In genomic region chr2:70985956-70986355, GRCh38 we compare ENCODE assay signal across 25 cellular contexts. TPM values are rescaled to one million over a fixed set of nuclear protein-coding genes. Genes with fewer than 3 reads are reported as not detected.
DNase-seq lines count a peak whose midpoint lies in the region; ATAC-seq and TF ChIP-seq lines count a peak whose summit lies in the region.
"Had no signal": no experiment of that assay in that cellular context is flagged by ENCODE, and none has a peak within 500 bp of the region (broad histone marks: within the 10 kb centered on the region; RNA-seq: fewer than 3 reads in every experiment).

No MANE protein-coding gene starts in this region.

- no peaks in the 10 kb centered on the region for H3K9me3 Mint-ChIP-seq in activated CD8-positive, alpha-beta T cell treated with anti-CD3 and anti-CD28 coated beads, Interleukin-2, amount 10 ng/mL, durations not matched to agents 7 days and 5 days (ENCODE audit: insufficient read depth)
- no peaks in the 10 kb centered on the region for H3K9me3 Mint-ChIP-seq in activated CD8-positive, alpha-beta T cell treated with anti-CD3 and anti-CD28 coated beads for 36 hours
- H3K9me3 Mint-ChIP-seq in Calu3 (ENCODE audit: low read depth, unreplicated experiment): no peaks in the 10 kb centered on the region
- no peaks in the 10 kb centered on the region for H3K9me3 Mint-ChIP-seq in endothelial cell (ENCODE audit: unreplicated experiment)

- no peak overlapping the region for H3K4me3 ChIP-seq in spleen
- H3K4me3 ChIP-seq: gastrocnemius medialis, prostate gland, transverse colon had no signal

- CTCF ChIA-PET in activated CD8-positive, alpha-beta T cell treated with anti-CD3 and anti-CD28 coated beads, Interleukin-2, amount 10 ng/mL, durations not matched to agents 7 days and 5 days (lab: Charles Lee): interaction anchor here (2.4 to 5.4 kb wide), 5 partner anchors 8 to 85 kb away, joined by 9 to 60 read pairs (median 33); partner anchors contain the start of gene TEX261
- CTCF ChIA-PET in activated CD8-positive, alpha-beta T cell treated with anti-CD3 and anti-CD28 coated beads for 36 hours (lab: Charles Lee): interaction anchor here (1.2 to 6.0 kb wide), 8 partner anchors 8 to 39 kb away, joined by 3 to 60 read pairs (median 10); no protein-coding TSS in a partner anchor
- CTCF ChIA-PET in Calu3 (lab: Charles Lee): no interaction called here

- POLR2A ChIA-PET in activated CD8-positive, alpha-beta T cell treated with anti-CD3 and anti-CD28 coated beads, Interleukin-2, amount 10 ng/mL, durations not matched to agents 7 days and 5 days (lab: Charles Lee): no interaction called here
- POLR2A ChIA-PET in activated CD8-positive, alpha-beta T cell treated with anti-CD3 and anti-CD28 coated beads for 36 hours (lab: Charles Lee): interaction anchor here (1.9 kb wide), 1 partner anchor 8 kb away, joined by 5 read pairs; no protein-coding TSS in a partner anchor

- H3K4me3 Mint-ChIP-seq in activated CD8-positive, alpha-beta T cell treated with anti-CD3 and anti-CD28 coated beads, Interleukin-2, amount 10 ng/mL, durations not matched to agents 7 days and 5 days: no peak overlapping the region
- H3K4me3 Mint-ChIP-seq in activated CD8-positive, alpha-beta T cell treated with anti-CD3 and anti-CD28 coated beads for 36 hours: no peak overlapping the region
- H3K4me3 Mint-ChIP-seq in Calu3 (ENCODE audit: low read depth, unreplicated experiment) (no peak overlapping the region), endothelial cell (ENCODE audit: unreplicated experiment) (peak overlapping the region; percentile 40)

- TF ChIP-seq POLR2A in spleen (IDR thresholded peaks at IDR 0.05): no peak

- no peaks in the 10 kb centered on the region for H3K27me3 Mint-ChIP-seq in activated CD8-positive, alpha-beta T cell treated with anti-CD3 and anti-CD28 coated beads, Interleukin-2, amount 10 ng/mL, durations not matched to agents 7 days and 5 days (ENCODE audit: low read depth)
- no peaks in the 10 kb centered on the region for H3K27me3 Mint-ChIP-seq in activated CD8-positive, alpha-beta T cell treated with anti-CD3 and anti-CD28 coated beads for 36 hours
- no peaks in the 10 kb centered on the region for H3K27me3 Mint-ChIP-seq in Calu3 (ENCODE audit: unreplicated experiment)
- peaks cover 11% of the 10 kb centered on the region for H3K27me3 Mint-ChIP-seq in endothelial cell (ENCODE audit: unreplicated experiment)

- no peak overlapping the region for H3K27ac ChIP-seq in spleen
- H3K27ac ChIP-seq: gastrocnemius medialis, neutrophil, prostate gland, transverse colon had no signal

- peaks cover 4 to 23% (median 12%) of the 10 kb centered on the region in 6 donors for H3K4me1 ChIP-seq in spleen
- H3K4me1 ChIP-seq: BE2C, gastrocnemius medialis, prostate gland had no signal

- ATAC-seq in activated CD8-positive, alpha-beta T cell treated with anti-CD3 and anti-CD28 coated beads, Interleukin-2, amount 10 ng/mL, durations not matched to agents 7 days and 5 days: no peak
- no peak for ATAC-seq in activated CD8-positive, alpha-beta T cell treated with anti-CD3 and anti-CD28 coated beads for 36 hours
- ATAC-seq: gastrocnemius medialis, HepG2, left cardiac atrium, PC-3, SK-N-SH treated with all-trans-retinoic acid at 6 μM for 48 hours had no signal

- 74 to 100% (median 95%) methylated on average over 1 of the region's 1 CpG for WGBS in spleen, 5 donors

- TF ChIP-seq CTCF in activated CD8-positive, alpha-beta T cell treated with anti-CD3 and anti-CD28 coated beads for 36 hours (IDR thresholded peaks at IDR 0.05): no peak
- TF ChIP-seq CTCF in Calu3 (IDR thresholded peaks at IDR 0.05; ENCODE audit: unreplicated experiment) (no peak), endothelial cell (IDR thresholded peaks at IDR 0.05; ENCODE audit: unreplicated experiment) (no peak), spleen (IDR thresholded peaks at IDR 0.05 in 8 of 11, conservative IDR thresholded peaks at IDR 0.05 in 3 of 11) (no peak)

- DNase-seq in activated CD8-positive, alpha-beta T cell treated with anti-CD3 and anti-CD28 coated beads, Interleukin-2, amount 10 ng/mL, durations not matched to agents 7 days and 5 days: no peak
- DNase-seq in activated CD8-positive, alpha-beta T cell treated with anti-CD3 and anti-CD28 coated beads for 36 hours: no peak
- DNase-seq in Calu3 (no peak), endothelial cell (ENCODE audit: low spot score) (no peak), spleen (peak; percentile 30), NCI-H82 treated with DMSO at 0.1 percent for 48 hours (lab: John Stamatoyannopoulos, UW; ENCODE audit: unreplicated experiment) (no peak), GM03348 (ENCODE audit: low spot score) (no peak), kidney tubule cell (ENCODE audit: low spot score) (no peak)
- DNase-seq: activated naive CD4-positive, alpha-beta T cell treated with Interleukin-2 at 50 U/mL for 16 hours; BE2C; COR-L47; DMS79 treated with DMSO at 0.1 percent for 48 hours; gastrocnemius medialis; GF-D8; H7; left cardiac atrium; NCI-H510A treated with DMSO at 0.1 percent for 48 hours; NK-92 treated with Interleukin-12 subunit alpha and Interleukin-12 subunit beta, amount 100 ng/mL, for 24 hours; PC-3; transverse colon had no signal

- BruUV-seq in Calu3 (replicated peaks; lab: Mats Ljungman, UMichigan): TSS peak; percentile 19

- H3K27me3 ChIP-seq in spleen (replicated peaks in 1 of 7): no peaks in the 10 kb centered on the region
- H3K27me3 ChIP-seq: BE2C, gastrocnemius medialis, neutrophil, transverse colon had no signal

- intact Hi-C loops in activated CD8-positive, alpha-beta T cell treated with anti-CD3 and anti-CD28 coated beads for 36 hours (cut with micrococcal nuclease): no loop called here
- intact Hi-C loops in Calu3 (cut with micrococcal nuclease; ENCODE audit: unreplicated experiment) (no loop called here), spleen (cut with DNase I; ENCODE audit: low total_unique reads) (no loop called here)

- peaks cover 42% of the 10 kb centered on the region for H3K36me3 Mint-ChIP-seq in activated CD8-positive, alpha-beta T cell treated with anti-CD3 and anti-CD28 coated beads, Interleukin-2, amount 10 ng/mL, durations not matched to agents 7 days and 5 days (ENCODE audit: low read depth)
- peaks cover 30% of the 10 kb centered on the region for H3K36me3 Mint-ChIP-seq in activated CD8-positive, alpha-beta T cell treated with anti-CD3 and anti-CD28 coated beads for 36 hours (ENCODE audit: low read depth)
- H3K36me3 Mint-ChIP-seq in Calu3 (ENCODE audit: insufficient read depth, unreplicated experiment) (peaks cover 21% of the 10 kb centered on the region), endothelial cell (ENCODE audit: low read depth, unreplicated experiment) (peaks cover 50% of the 10 kb centered on the region)

- H3K4me1 Mint-ChIP-seq in activated CD8-positive, alpha-beta T cell treated with anti-CD3 and anti-CD28 coated beads, Interleukin-2, amount 10 ng/mL, durations not matched to agents 7 days and 5 days (ENCODE audit: low read depth): peaks cover 24% of the 10 kb centered on the region
- H3K4me1 Mint-ChIP-seq in activated CD8-positive, alpha-beta T cell treated with anti-CD3 and anti-CD28 coated beads for 36 hours (ENCODE audit: low read depth): peaks cover 10% of the 10 kb centered on the region
- H3K4me1 Mint-ChIP-seq in Calu3 (ENCODE audit: low read depth, unreplicated experiment): no peaks in the 10 kb centered on the region
- peaks cover 20% of the 10 kb centered on the region for H3K4me1 Mint-ChIP-seq in endothelial cell (ENCODE audit: unreplicated experiment)

- no peaks in the 10 kb centered on the region for H3K9me3 ChIP-seq in spleen
- H3K9me3 ChIP-seq: BE2C, gastrocnemius medialis, neutrophil, prostate gland, transverse colon had no signal

- H3K36me3 ChIP-seq in spleen: peaks cover 0 to 65% (median 47%) of the 10 kb centered on the region in 6 donors
- H3K36me3 ChIP-seq: BE2C had no signal

- peak overlapping the region; percentile 9 for H3K27ac Mint-ChIP-seq in activated CD8-positive, alpha-beta T cell treated with anti-CD3 and anti-CD28 coated beads, Interleukin-2, amount 10 ng/mL, durations not matched to agents 7 days and 5 days
- no peak overlapping the region for H3K27ac Mint-ChIP-seq in activated CD8-positive, alpha-beta T cell treated with anti-CD3 and anti-CD28 coated beads for 36 hours
- H3K27ac Mint-ChIP-seq in Calu3 (ENCODE audit: unreplicated experiment) (no peak overlapping the region), endothelial cell (ENCODE audit: unreplicated experiment) (no peak overlapping the region)

RNA-seq across cellular contexts. Expression of gene ANKRD53, which starts 7.5 kb away (rescaled TPM):
- not detected for total RNA-seq in activated CD8-positive, alpha-beta T cell treated with anti-CD3 and anti-CD28 coated beads, Interleukin-2, amount 10 ng/mL, durations not matched to agents 7 days and 5 days
- total RNA-seq in activated CD8-positive, alpha-beta T cell treated with anti-CD3 and anti-CD28 coated beads for 36 hours: not detected
- total RNA-seq in Calu3 (2022): not detected in 2 replicates
- 0.56 TPM for total RNA-seq in endothelial cell (ENCODE audit: unreplicated experiment)
- total RNA-seq in spleen: 1 to 10 TPM in 3 of 7 donors, under 1 TPM in 2, not detected in 2; 0.39 to 1.7 (median 1.3) TPM
- polyA plus RNA-seq in spleen: under 1 TPM; 0.22 to 0.72 (median 0.27) TPM
- total RNA-seq: H7; HepG2; PC-3; T-helper 2 cell treated with Interferon-gamma antibody and Interleukin-4, amounts not matched to agents 100 ng/mL and 5 ng/mL, for 36 hours had no signal

RNA-seq across cellular contexts. Expression of gene TEX261, which starts 8.7 kb away (rescaled TPM):
- total RNA-seq in activated CD8-positive, alpha-beta T cell treated with anti-CD3 and anti-CD28 coated beads, Interleukin-2, amount 10 ng/mL, durations not matched to agents 7 days and 5 days: 10 to 100 TPM; 55.9 to 59.4 TPM
- total RNA-seq in activated CD8-positive, alpha-beta T cell treated with anti-CD3 and anti-CD28 coated beads for 36 hours: 10 to 100 TPM; 38.8 to 39.9 TPM
- total RNA-seq in Calu3 (2022): 55.4 and 61.2 TPM in 2 replicates
- total RNA-seq in endothelial cell (ENCODE audit: unreplicated experiment): 37.1 TPM
- 10 to 100 TPM; 28.6 to 55.7 (median 39.8) TPM for total RNA-seq in spleen
- polyA plus RNA-seq in spleen: 10 to 100 TPM in 2 of 3 donors, 1 to 10 TPM in 1; 8.7 to 21.7 (median 12.9) TPM

RNA-seq across cellular contexts. Expression of gene ATP6V1B1, which starts 50.3 kb away (rescaled TPM):
- not detected for total RNA-seq in activated CD8-positive, alpha-beta T cell treated with anti-CD3 and anti-CD28 coated beads, Interleukin-2, amount 10 ng/mL, durations not matched to agents 7 days and 5 days
- not detected for total RNA-seq in activated CD8-positive, alpha-beta T cell treated with anti-CD3 and anti-CD28 coated beads for 36 hours
- total RNA-seq in Calu3 (2022) (not detected in 2 replicates), endothelial cell (ENCODE audit: unreplicated experiment) (not detected), spleen (not detected)
- polyA plus RNA-seq in spleen: under 1 TPM in 2 of 3 donors, not detected in 1; 0.06 to 0.11 TPM
- total RNA-seq: PC-3; T-helper 2 cell treated with Interferon-gamma antibody and Interleukin-4, amounts not matched to agents 100 ng/mL and 5 ng/mL, for 36 hours; transverse colon had no signal
